Comparison of ENCODE assay signal across 8 cellular contexts in the genomic region with DNA sequence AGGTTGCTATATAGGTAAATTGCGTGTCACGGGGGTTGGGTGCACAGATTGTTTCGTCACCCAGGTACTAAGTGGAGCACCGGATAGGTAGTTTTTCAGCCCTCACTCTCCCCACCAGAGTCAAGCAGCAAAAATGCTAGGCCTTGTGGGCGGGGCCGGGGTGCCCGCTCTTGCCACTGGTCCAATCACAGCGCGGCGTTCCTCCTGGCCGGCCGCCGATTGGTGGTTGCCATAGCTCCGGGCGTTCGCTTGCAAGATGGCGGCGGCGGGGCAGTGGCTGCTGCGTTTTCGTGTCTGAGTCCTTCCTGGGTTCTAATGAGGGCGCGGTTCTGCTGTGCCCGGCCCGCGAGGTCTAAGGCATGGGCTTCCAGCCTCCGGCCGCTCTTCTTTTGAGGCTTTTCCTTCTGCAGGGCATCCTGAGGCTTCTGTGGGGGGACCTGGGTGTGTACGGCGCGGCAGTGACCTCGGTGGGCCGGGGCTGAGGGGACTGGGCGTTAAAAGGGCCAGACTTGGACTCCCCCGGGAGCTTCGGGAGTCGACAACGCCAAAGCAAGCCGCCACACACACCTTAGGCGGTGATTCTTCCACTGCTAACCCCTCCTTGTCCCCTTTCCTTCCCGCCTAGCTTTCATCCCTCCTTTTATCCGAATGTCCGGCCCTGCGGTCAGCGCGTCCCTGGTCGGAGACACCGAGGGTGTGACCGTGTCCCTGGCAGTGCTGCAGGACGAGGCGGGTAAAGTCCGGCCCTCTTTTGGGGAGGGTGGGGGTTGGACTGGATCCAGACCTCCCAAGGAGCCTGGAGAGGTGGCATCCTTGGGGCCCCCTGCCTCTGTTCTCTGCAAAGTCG. TPM values are rescaled to one million over a fixed set of nuclear protein-coding genes. Genes with fewer than 3 reads are reported as not detected.
DNase-seq lines count a peak whose midpoint lies in the region; ATAC-seq and TF ChIP-seq lines count a peak whose summit lies in the region.

A gene (plus strand): TSS at position 232 of the 847 bp plus-strand sequence. CDS start 128 bp downstream, at position 360.

- peak; percentile 93 for ATAC-seq in GM21717 (IDR thresholded peaks at IDR 0.05; ENCODE audit: unreplicated experiment)

- no peak for TF ChIP-seq RAD21 in Ishikawa (IDR thresholded peaks at IDR 0.05; ENCODE audit: low read depth)

- WGBS in esophagus, 2 donors, result 1 to 2% methylated on average over 52 to 53 of the region's 53 CpGs

- peaks cover 0 to 3% of the 10 kb centered on the region in 2 donors for H3K4me1 ChIP-seq in esophagus (ENCODE audit: control insufficient read depth in 2 of 2, insufficient read depth in 2 of 2, low read length in 1 of 2)
- H3K4me1 ChIP-seq in mucosa of stomach (ENCODE audit: control insufficient read depth, insufficient read depth, low read length), result peaks cover 10% of the 10 kb centered on the region

- H3K9me3 ChIP-seq in esophagus (ENCODE audit: control insufficient read depth in 2 of 2, insufficient read depth in 1 of 2, low read depth in 1 of 2, low read length in 1 of 2) (no peaks in the 10 kb centered on the region), mucosa of stomach (ENCODE audit: control insufficient read depth, low read length) (no peaks in the 10 kb centered on the region)

- peak; percentile 96 for DNase-seq in DMS153 (lab: John Stamatoyannopoulos, UW)
- peak; percentile 11 for DNase-seq in OCI-M2 (lab: John Stamatoyannopoulos, UW; ENCODE audit: unreplicated experiment)
- DNase-seq in activated T-cell treated with anti-CD3 and anti-CD28 coated beads for 48 hours (ENCODE audit: low read depth), result peak; percentile 93
- peak; percentile 86 to 87 for DNase-seq in stimulated activated CD8-positive, alpha-beta memory T cell treated with anti-CD3 and anti-CD28 coated beads, Interleukin-4, amount 100 ng/mL, for 4 hours (ENCODE audit: low read depth in 2 of 2, low spot score in 1 of 2)

- H3K36me3 ChIP-seq in esophagus (ENCODE audit: control insufficient read depth in 2 of 2, insufficient read depth in 2 of 2, low read length in 1 of 2) (peaks cover 0 to 6% of the 10 kb centered on the region in 2 donors), mucosa of stomach (ENCODE audit: control insufficient read depth, insufficient read depth, low read length) (no peaks in the 10 kb centered on the region)

- H3K27me3 ChIP-seq in esophagus (ENCODE audit: control insufficient read depth in 1 of 2, insufficient read depth in 2 of 2, low read length in 2 of 2) (no peaks in the 10 kb centered on the region), mucosa of stomach (ENCODE audit: control insufficient read depth, insufficient read depth, low read length) (no peaks in the 10 kb centered on the region)

- H3K4me3 ChIP-seq in esophagus (ENCODE audit: low read depth in 1 of 2, low read length in 2 of 2), result peak within 1 kb of the TSS; percentile 70 to 94
- peak within 1 kb of the TSS; percentile 79 for H3K4me3 ChIP-seq in mucosa of stomach (ENCODE audit: low read length)

- peak within 1 kb of the TSS in 1 of 2 donors; percentile 41 for H3K27ac ChIP-seq in esophagus (ENCODE audit: low read depth in 2 of 2, low read length in 1 of 2)

- 0 out of 2 replicates have a peak, but pooled peaks have one; percentile 11 for TF ChIP-seq EP300 in Ishikawa (IDR thresholded peaks at IDR 0.05; ENCODE audit: borderline replicate concordance)

- H3K9ac ChIP-seq in mucosa of stomach (ENCODE audit: low read length), result peak within 1 kb of the TSS; percentile 65

TF ChIP-seq in Ishikawa, 13 proteins besides CTCF, POLR2A, EP300 and RAD21:
- TF ChIP-seq EGR1 (IDR thresholded peaks at IDR 0.05) (no peak; the same call in 1 of the 2 replicates), YY1 (IDR thresholded peaks at IDR 0.05; ENCODE audit: low read depth) (peak; percentile 95), NFIC (IDR thresholded peaks at IDR 0.05) (peak; percentile 5; the same call in 1 of the 2 replicates), FOXM1 (IDR thresholded peaks at IDR 0.05; ENCODE audit: borderline replicate concordance, low read depth) (no peak; the same call in 1 of the 2 replicates), ZBTB7A (IDR thresholded peaks at IDR 0.05; ENCODE audit: low read depth) (no peak), TEAD4 (IDR thresholded peaks at IDR 0.05) (no peak), TAF1 (IDR thresholded peaks at IDR 0.05; ENCODE audit: low read depth) (peak; percentile 82)
- TF ChIP-seq, protein P1, sequence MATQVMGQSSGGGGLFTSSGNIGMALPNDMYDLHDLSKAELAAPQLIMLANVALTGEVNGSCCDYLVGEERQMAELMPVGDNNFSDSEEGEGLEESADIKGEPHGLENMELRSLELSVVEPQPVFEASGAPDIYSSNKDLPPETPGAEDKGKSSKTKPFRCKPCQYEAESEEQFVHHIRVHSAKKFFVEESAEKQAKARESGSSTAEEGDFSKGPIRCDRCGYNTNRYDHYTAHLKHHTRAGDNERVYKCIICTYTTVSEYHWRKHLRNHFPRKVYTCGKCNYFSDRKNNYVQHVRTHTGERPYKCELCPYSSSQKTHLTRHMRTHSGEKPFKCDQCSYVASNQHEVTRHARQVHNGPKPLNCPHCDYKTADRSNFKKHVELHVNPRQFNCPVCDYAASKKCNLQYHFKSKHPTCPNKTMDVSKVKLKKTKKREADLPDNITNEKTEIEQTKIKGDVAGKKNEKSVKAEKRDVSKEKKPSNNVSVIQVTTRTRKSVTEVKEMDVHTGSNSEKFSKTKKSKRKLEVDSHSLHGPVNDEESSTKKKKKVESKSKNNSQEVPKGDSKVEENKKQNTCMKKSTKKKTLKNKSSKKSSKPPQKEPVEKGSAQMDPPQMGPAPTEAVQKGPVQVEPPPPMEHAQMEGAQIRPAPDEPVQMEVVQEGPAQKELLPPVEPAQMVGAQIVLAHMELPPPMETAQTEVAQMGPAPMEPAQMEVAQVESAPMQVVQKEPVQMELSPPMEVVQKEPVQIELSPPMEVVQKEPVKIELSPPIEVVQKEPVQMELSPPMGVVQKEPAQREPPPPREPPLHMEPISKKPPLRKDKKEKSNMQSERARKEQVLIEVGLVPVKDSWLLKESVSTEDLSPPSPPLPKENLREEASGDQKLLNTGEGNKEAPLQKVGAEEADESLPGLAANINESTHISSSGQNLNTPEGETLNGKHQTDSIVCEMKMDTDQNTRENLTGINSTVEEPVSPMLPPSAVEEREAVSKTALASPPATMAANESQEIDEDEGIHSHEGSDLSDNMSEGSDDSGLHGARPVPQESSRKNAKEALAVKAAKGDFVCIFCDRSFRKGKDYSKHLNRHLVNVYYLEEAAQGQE (IDR thresholded peaks at IDR 0.05; ENCODE audit: low read depth), result no peak
- TF ChIP-seq, protein P2, sequence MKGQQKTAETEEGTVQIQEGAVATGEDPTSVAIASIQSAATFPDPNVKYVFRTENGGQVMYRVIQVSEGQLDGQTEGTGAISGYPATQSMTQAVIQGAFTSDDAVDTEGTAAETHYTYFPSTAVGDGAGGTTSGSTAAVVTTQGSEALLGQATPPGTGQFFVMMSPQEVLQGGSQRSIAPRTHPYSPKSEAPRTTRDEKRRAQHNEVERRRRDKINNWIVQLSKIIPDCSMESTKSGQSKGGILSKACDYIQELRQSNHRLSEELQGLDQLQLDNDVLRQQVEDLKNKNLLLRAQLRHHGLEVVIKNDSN (IDR thresholded peaks at IDR 0.05), result no peak

RNA-seq across cellular contexts. Expression of the gene that starts here (rescaled TPM):
- 1 to 10 TPM; 1.8 to 2.6 TPM for polyA plus RNA-seq in esophagus

Comparison
In these comparisons a context has a peak if more than half of its experiments do, and no peak if none do; other contexts are left out.
1. DNase-seq: peak in every context shown above with its lines; median percentile 96 in DMS153; 93 in activated T-cell treated with anti-CD3 and anti-CD28 coated beads for 48 hours; 86 in stimulated activated CD8-positive, alpha-beta memory T cell treated with anti-CD3 and anti-CD28 coated beads, Interleukin-4, amount 100 ng/mL, for 4 hours; 11 in OCI-M2.